30 cellular contexts compared by ENCODE assay signal in the genomic region with DNA sequence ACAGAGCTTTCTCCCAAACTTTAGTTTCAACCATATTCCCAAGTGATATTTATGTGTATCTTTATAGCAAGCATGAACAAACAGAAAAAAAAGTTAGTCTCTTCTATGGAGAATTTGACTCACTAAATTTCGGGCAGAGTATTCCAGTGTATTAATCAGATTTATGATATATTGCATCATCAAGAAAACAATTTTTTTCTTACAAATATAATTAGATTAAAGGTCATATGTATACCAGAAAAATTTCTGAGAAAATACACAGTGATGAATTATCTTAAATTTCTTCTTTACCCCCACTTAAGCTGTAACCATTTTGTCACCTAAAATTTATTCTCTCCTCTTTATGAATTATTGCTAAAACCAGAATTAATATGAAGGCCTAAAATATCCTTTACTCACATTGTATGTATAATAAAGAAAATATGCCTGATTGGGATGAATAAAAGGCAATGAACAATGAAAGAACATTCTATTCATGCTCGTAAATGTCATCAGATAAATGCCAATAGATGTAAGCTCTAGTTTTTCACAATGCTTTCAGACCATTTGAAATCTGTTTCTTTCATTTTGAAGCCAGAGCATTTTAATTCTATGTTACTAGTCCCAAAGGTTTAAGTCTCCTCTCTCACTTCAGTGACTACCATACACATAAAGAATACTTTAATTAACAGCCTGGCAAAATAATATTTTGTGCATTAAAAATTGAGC.
"Had no signal": no experiment of that assay in that cellular context is flagged by ENCODE, and none has a peak within 500 bp of the region (broad histone marks: within the 10 kb centered on the region; RNA-seq: fewer than 3 reads in every experiment).

No MANE protein-coding gene starts in this region.

- H3K27ac Mint-ChIP-seq: dendritic cell treated with granulocyte-macrophage colony-stimulating factor and Interleukin-4, amounts not matched to agents 40 ng/mL and 50 ng/mL, for 4 days; endodermal cell; mesothelial cell of epicardium; naive B cell; natural killer cell treated with Interleukin-12 subunit alpha and Interleukin-12 subunit beta and Interleukin-15 and Interleukin-18, amount 100 ng/mL, for 72 hours; progenitor cell of endocrine pancreas; stimulated activated effector memory CD8-positive, alpha-beta T cell treated with anti-CD3 and anti-CD28 coated beads, Interleukin-12 subunit alpha, Interleukin-12 subunit beta, amount 100 ng/mL, for 72 hours had no signal

- H3K36me3 Mint-ChIP-seq: mesothelial cell of epicardium; naive B cell; stimulated activated effector memory CD8-positive, alpha-beta T cell treated with anti-CD3 and anti-CD28 coated beads, Interleukin-12 subunit alpha, Interleukin-12 subunit beta, amount 100 ng/mL, for 72 hours had no signal

- H3K27me3 Mint-ChIP-seq: dendritic cell treated with granulocyte-macrophage colony-stimulating factor and Interleukin-4, amounts not matched to agents 40 ng/mL and 50 ng/mL, for 4 days; natural killer cell treated with Interleukin-12 subunit alpha and Interleukin-12 subunit beta and Interleukin-15 and Interleukin-18, amount 100 ng/mL, for 72 hours; progenitor cell of endocrine pancreas had no signal

- H3K4me1 Mint-ChIP-seq: endodermal cell; naive B cell; neural crest cell; stimulated activated effector memory CD8-positive, alpha-beta T cell treated with anti-CD3 and anti-CD28 coated beads, Interleukin-12 subunit alpha, Interleukin-12 subunit beta, amount 100 ng/mL, for 72 hours had no signal

- H3K9me3 Mint-ChIP-seq: dendritic cell treated with granulocyte-macrophage colony-stimulating factor and Interleukin-4, amounts not matched to agents 40 ng/mL and 50 ng/mL, for 4 days; endodermal cell; neural crest cell had no signal

- H3K9me3 ChIP-seq: colonic mucosa, esophagus muscularis mucosa, heart right ventricle, left lung, mucosa of descending colon, neutrophil, right lobe of liver, stomach, testis, tibial artery, upper lobe of right lung, uterus had no signal

- ATAC-seq: heart right ventricle; left cardiac atrium; left lung; mucosa of descending colon; natural killer cell treated with Interleukin-12 subunit alpha and Interleukin-12 subunit beta and Interleukin-15 and Interleukin-18, amount 100 ng/mL, for 72 hours; right lobe of liver; stimulated activated effector memory CD8-positive, alpha-beta T cell treated with anti-CD3 and anti-CD28 coated beads, Interleukin-12 subunit alpha, Interleukin-12 subunit beta, amount 100 ng/mL, for 72 hours; upper lobe of right lung had no signal

- H3K27ac ChIP-seq: colonic mucosa, esophagus muscularis mucosa, heart right ventricle, left lung, neutrophil, parathyroid adenoma, right lobe of liver, stomach, testis, tibial artery, upper lobe of right lung, uterus had no signal

- H3K36me3 ChIP-seq: colonic mucosa, esophagus muscularis mucosa, heart right ventricle, left lung, neutrophil, right lobe of liver, stomach, tibial artery, upper lobe of right lung, uterus had no signal

- H3K4me3 Mint-ChIP-seq: dendritic cell treated with granulocyte-macrophage colony-stimulating factor and Interleukin-4, amounts not matched to agents 40 ng/mL and 50 ng/mL, for 4 days; endodermal cell; mesothelial cell of epicardium; naive B cell; natural killer cell treated with Interleukin-12 subunit alpha and Interleukin-12 subunit beta and Interleukin-15 and Interleukin-18, amount 100 ng/mL, for 72 hours; neural crest cell; stimulated activated effector memory CD8-positive, alpha-beta T cell treated with anti-CD3 and anti-CD28 coated beads, Interleukin-12 subunit alpha, Interleukin-12 subunit beta, amount 100 ng/mL, for 72 hours had no signal

- DNase-seq: colonic mucosa; effector CD8-positive, alpha-beta T cell; endodermal cell; foreskin melanocyte; glutamatergic neuron; heart right ventricle; hippocampal formation; left cardiac atrium; left lung; mesenchymal stem cell; mucosa of descending colon; naive B cell; right lobe of liver; stimulated activated CD4-positive, alpha-beta T cell treated with anti-CD3 and anti-CD28 coated beads, Interleukin-2, amount 100 ng/mL, for 24 hours; stimulated activated CD4-positive, alpha-beta T cell treated with anti-CD3 and anti-CD28 coated beads, Interleukin-4, amount 100 ng/mL, for 24 hours; stimulated activated naive CD4-positive, alpha-beta T cell treated with Interleukin-2 at 50 U/mL for 16 hours; stomach; testis; tibial artery; upper lobe of right lung; uterus had no signal

- H3K27me3 ChIP-seq: colonic mucosa, esophagus muscularis mucosa, heart right ventricle, left lung, neutrophil, right lobe of liver, stomach, testis, tibial artery, upper lobe of right lung, uterus had no signal

- H3K4me3 ChIP-seq: colonic mucosa, esophagus muscularis mucosa, heart right ventricle, left lung, mucosa of descending colon, right lobe of liver, stomach, testis, tibial artery, upper lobe of right lung, uterus had no signal

- H2AFZ ChIP-seq: parathyroid adenoma had no signal

- H3K9ac ChIP-seq: parathyroid adenoma had no signal

- H3K4me1 ChIP-seq: colonic mucosa, esophagus muscularis mucosa, heart right ventricle, left lung, parathyroid adenoma, right lobe of liver, stomach, testis, tibial artery, upper lobe of right lung, uterus had no signal
